Comparison of ENCODE assay signal across 1 cellular context in the genomic region with DNA sequence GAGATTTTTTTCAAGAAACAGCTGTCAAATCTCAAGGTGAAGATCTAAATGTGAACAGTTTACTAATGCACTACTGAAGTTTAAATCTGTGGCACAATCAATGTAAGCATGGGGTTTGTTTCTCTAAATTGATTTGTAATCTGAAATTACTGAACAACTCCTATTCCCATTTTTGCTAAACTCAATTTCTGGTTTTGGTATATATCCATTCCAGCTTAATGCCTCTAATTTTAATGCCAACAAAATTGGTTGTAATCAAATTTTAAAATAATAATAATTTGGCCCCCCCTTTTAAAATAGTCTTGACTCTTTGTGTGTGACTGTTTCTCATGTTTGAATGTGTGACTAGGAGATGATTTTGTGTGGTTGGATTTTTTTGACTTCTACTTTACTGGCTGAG.
TF ChIP-seq lines count a peak whose summit lies in the region.

No MANE protein-coding gene starts in this region.

TF ChIP-seq in HEK293, 187 proteins besides CTCF, POLR2A, EP300 and RAD21 (continued from another document):
- TF ChIP-seq, protein P1, sequence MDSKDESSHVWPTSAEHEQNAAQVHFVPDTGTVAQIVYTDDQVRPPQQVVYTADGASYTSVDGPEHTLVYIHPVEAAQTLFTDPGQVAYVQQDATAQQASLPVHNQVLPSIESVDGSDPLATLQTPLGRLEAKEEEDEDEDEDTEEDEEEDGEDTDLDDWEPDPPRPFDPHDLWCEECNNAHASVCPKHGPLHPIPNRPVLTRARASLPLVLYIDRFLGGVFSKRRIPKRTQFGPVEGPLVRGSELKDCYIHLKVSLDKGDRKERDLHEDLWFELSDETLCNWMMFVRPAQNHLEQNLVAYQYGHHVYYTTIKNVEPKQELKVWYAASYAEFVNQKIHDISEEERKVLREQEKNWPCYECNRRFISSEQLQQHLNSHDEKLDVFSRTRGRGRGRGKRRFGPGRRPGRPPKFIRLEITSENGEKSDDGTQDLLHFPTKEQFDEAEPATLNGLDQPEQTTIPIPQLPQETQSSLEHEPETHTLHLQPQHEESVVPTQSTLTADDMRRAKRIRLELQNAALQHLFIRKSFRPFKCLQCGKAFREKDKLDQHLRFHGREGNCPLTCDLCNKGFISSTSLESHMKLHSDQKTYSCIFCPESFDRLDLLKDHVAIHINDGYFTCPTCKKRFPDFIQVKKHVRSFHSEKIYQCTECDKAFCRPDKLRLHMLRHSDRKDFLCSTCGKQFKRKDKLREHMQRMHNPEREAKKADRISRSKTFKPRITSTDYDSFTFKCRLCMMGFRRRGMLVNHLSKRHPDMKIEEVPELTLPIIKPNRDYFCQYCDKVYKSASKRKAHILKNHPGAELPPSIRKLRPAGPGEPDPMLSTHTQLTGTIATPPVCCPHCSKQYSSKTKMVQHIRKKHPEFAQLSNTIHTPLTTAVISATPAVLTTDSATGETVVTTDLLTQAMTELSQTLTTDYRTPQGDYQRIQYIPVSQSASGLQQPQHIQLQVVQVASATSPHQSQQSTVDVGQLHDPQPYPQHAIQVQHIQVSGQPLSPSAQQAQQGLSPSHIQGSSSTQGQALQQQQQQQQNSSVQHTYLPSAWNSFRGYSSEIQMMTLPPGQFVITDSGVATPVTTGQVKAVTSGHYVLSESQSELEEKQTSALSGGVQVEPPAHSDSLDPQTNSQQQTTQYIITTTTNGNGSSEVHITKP (tag by site-specific recombination; IDR thresholded peaks at IDR 0.05), result peak; percentile 67
- no peak for TF ChIP-seq ZNF561 (tag by site-specific recombination; IDR thresholded peaks at IDR 0.05; ENCODE audit: borderline replicate concordance)
- no peak for TF ChIP-seq ZNF211 (tag by site-specific recombination; IDR thresholded peaks at IDR 0.05; ENCODE audit: low read depth)
